Comparison of ENCODE assay signal across 12 cellular contexts in genomic region chr19:6071103-6071485, GRCh38. TPM values are rescaled to one million over a fixed set of nuclear protein-coding genes. Genes with fewer than 3 reads are reported as not detected.
DNase-seq lines count a peak whose midpoint lies in the region; ATAC-seq, FAIRE-seq and TF ChIP-seq lines count a peak whose summit lies in the region.
"Had no signal": no experiment of that assay in that cellular context is flagged by ENCODE, and none has a peak within 500 bp of the region (broad histone marks: within the 10 kb centered on the region; RNA-seq: fewer than 3 reads in every experiment).

No MANE protein-coding gene starts in this region.

- TF ChIP-seq CTCF in right lobe of liver (IDR thresholded peaks at IDR 0.05), result no peak
- TF ChIP-seq CTCF in HepG2 (CRISPR knock-in tag; IDR thresholded peaks at IDR 0.05), result no peak
- no peak for TF ChIP-seq CTCF in nephron (IDR thresholded peaks at IDR 0.05; ENCODE audit: unreplicated experiment in 3 of 3)
- no peak for TF ChIP-seq CTCF in WERI-Rb-1 (IDR thresholded peaks at IDR 0.05; ENCODE audit: low read depth, low read length)

- H3K27ac ChIP-seq in right lobe of liver, result no peak overlapping the region
- H3K27ac ChIP-seq in HepG2 (ENCODE audit: extremely low read length, insufficient read depth, low read length), result no peak overlapping the region
- no peak overlapping the region for H3K27ac ChIP-seq in WERI-Rb-1

- H3K27me3 ChIP-seq in right lobe of liver, result no peaks in the 10 kb centered on the region
- no peaks in the 10 kb centered on the region for H3K27me3 ChIP-seq in HepG2 (ENCODE audit: control insufficient read depth in 1 of 2, insufficient read depth in 2 of 2, low read length in 2 of 2)
- H3K27me3 ChIP-seq in WERI-Rb-1 (ENCODE audit: insufficient read depth, low read depth, severe bottlenecking), result no peaks in the 10 kb centered on the region

- intact Hi-C loops in right lobe of liver (cut with DNase I), result no loop called here
- intact Hi-C loops in HepG2 (cut with micrococcal nuclease; ENCODE audit: unreplicated experiment), result no loop called here

- CTCF ChIA-PET in HepG2 (lab: Yijun Ruan, JAX; ENCODE audit: low intra/inter-chr PET ratio, low total read pairs), result no interaction called here

- no peak overlapping the region for H3K4me2 ChIP-seq in HepG2 (ENCODE audit: low read depth, low read length)

- H3K4me3 ChIP-seq in right lobe of liver, result no peak overlapping the region
- no peak overlapping the region for H3K4me3 ChIP-seq in HepG2 (replicated peaks in 1 of 3; ENCODE audit: insufficient read depth in 1 of 3, low read depth in 2 of 3, low read length in 3 of 3)
- no peak overlapping the region for H3K4me3 ChIP-seq in WERI-Rb-1 (ENCODE audit: low read depth, low read length)

- DNase-seq in right lobe of liver (peak in 2 of 3 donors; percentile 15 to 16), HepG2 (ENCODE audit: low spot score) (no peak), dedifferentiated amniotic fluid mesenchymal stem cell (ENCODE audit: extremely low spot score) (peak; percentile 84), WERI-Rb-1 (no peak), NCI-H345 treated with DMSO at 0.1 percent for 48 hours (lab: John Stamatoyannopoulos, UW; ENCODE audit: unreplicated experiment) (no peak), T-helper 9 cell (no peak)
- no peak for DNase-seq in stimulated activated naive CD4-positive, alpha-beta T cell treated with Interleukin-2 at 50 U/mL for 16 hours (lab: John Stamatoyannopoulos, UW)
- DNase-seq: activated CD4-positive, alpha-beta T cell treated with anti-CD3 and anti-CD28 coated beads, Interleukin-2, amount 10 ng/mL, durations not matched to agents 7 days and 5 days; naive thymus-derived CD4-positive, alpha-beta T cell; NCI-H1105 treated with DMSO at 0.1 percent for 48 hours had no signal

- in situ Hi-C loops in HepG2 (cut with HindIII; ENCODE audit: extremely low pct_ligation_motif_present, low pct_unique_long_range_greater_than_20kb), result no loop called here

- no peaks in the 10 kb centered on the region for H3K79me2 ChIP-seq in HepG2 (ENCODE audit: insufficient read depth, low read length)

- no peak for TF ChIP-seq RAD21 in HepG2 (CRISPR knock-in tag; IDR thresholded peaks at IDR 0.05)

- TF ChIP-seq EP300 in HepG2 (IDR thresholded peaks at IDR 0.05; ENCODE audit: low read depth in 2 of 2, low read length in 2 of 2) (no peak), HepG2 (CRISPR knock-in tag; IDR thresholded peaks at IDR 0.05; ENCODE audit: borderline replicate concordance) (no peak)

- H3K9me3 Mint-ChIP-seq in nephron, result peaks cover 7% of the 10 kb centered on the region
- H3K9me3 Mint-ChIP-seq: activated naive CD4-positive, alpha-beta T cell treated with anti-CD3 and anti-CD28 coated beads, Interleukin-2, amount 50 U/mL, for 24 hours had no signal

- peaks cover 0 to 17% (median 6%) of the 10 kb centered on the region in 4 donors for H3K4me1 ChIP-seq in right lobe of liver
- H3K4me1 ChIP-seq in HepG2 (ENCODE audit: insufficient read depth, low read length), result peaks cover 31% of the 10 kb centered on the region

- WGBS in right lobe of liver (ENCODE audit: insufficient coverage, low coverage, low lambda C conversion rate, missing lambda C conversion rate), result 76% methylated on average over 7 of the region's 7 CpGs
- WGBS in HepG2 (ENCODE audit: low lambda C conversion rate), result 71% methylated on average over 7 of the region's 7 CpGs

- FAIRE-seq in HepG2 (lab: Jason Lieb, UNC), result no peak

- H3K36me3 ChIP-seq in right lobe of liver (no peaks in the 10 kb centered on the region), HepG2 (replicated peaks in 1 of 2; ENCODE audit: control insufficient read depth in 1 of 2, insufficient read depth in 2 of 2, low read length in 2 of 2) (no peaks in the 10 kb centered on the region), WERI-Rb-1 (no peaks in the 10 kb centered on the region)

- TF ChIP-seq POLR2A in right lobe of liver (IDR thresholded peaks at IDR 0.05) (no peak), HepG2 (IDR thresholded peaks at IDR 0.05; ENCODE audit: insufficient read depth in 1 of 2, low read depth in 2 of 2, low read length in 2 of 2) (no peak)

- peaks cover 28% of the 10 kb centered on the region for H3K4me1 Mint-ChIP-seq in nephron

- ATAC-seq in right lobe of liver (no peak), HepG2 (no peak)
- ATAC-seq: naive thymus-derived CD4-positive, alpha-beta T cell had no signal

- H3K4me3 Mint-ChIP-seq in nephron, result no peak overlapping the region
- H3K4me3 Mint-ChIP-seq: activated CD4-positive, alpha-beta T cell treated with anti-CD3 and anti-CD28 coated beads, Interleukin-2, amount 10 ng/mL, durations not matched to agents 7 days and 5 days; activated naive CD4-positive, alpha-beta T cell treated with anti-CD3 and anti-CD28 coated beads, Interleukin-2, amount 50 U/mL, for 24 hours; naive thymus-derived CD4-positive, alpha-beta T cell had no signal

- H3K36me3 Mint-ChIP-seq in nephron (ENCODE audit: low read depth), result peaks cover 12% of the 10 kb centered on the region
- H3K36me3 Mint-ChIP-seq: activated naive CD4-positive, alpha-beta T cell treated with anti-CD3 and anti-CD28 coated beads, Interleukin-2, amount 50 U/mL, for 24 hours had no signal

- no TSS peak for BruUV-seq in HepG2 (replicated peaks; lab: Mats Ljungman, UMichigan)

- H3K27ac Mint-ChIP-seq in nephron, result peak overlapping the region in 2 of 3 experiments; percentile 88 to 89
- H3K27ac Mint-ChIP-seq: activated CD4-positive, alpha-beta T cell treated with anti-CD3 and anti-CD28 coated beads, Interleukin-2, amount 10 ng/mL, durations not matched to agents 7 days and 5 days; activated naive CD4-positive, alpha-beta T cell treated with anti-CD3 and anti-CD28 coated beads, Interleukin-2, amount 50 U/mL, for 24 hours had no signal

- no peaks in the 10 kb centered on the region for H3K9me3 ChIP-seq in right lobe of liver
- no peaks in the 10 kb centered on the region for H3K9me3 ChIP-seq in HepG2 (ENCODE audit: low read length)
- H3K9me3 ChIP-seq in WERI-Rb-1 (ENCODE audit: severe bottlenecking), result no peaks in the 10 kb centered on the region

- H4K20me1 ChIP-seq in HepG2 (ENCODE audit: insufficient read depth, low read length), result no peaks in the 10 kb centered on the region

- POLR2A ChIA-PET in HepG2 (lab: Yijun Ruan, JAX), result no interaction called here

- H3K27me3 Mint-ChIP-seq in nephron (ENCODE audit: low read depth), result no peaks in the 10 kb centered on the region

- no peak overlapping the region for H3K9ac ChIP-seq in HepG2 (ENCODE audit: insufficient read depth, low read depth, low read length)

- H2AFZ ChIP-seq in HepG2 (ENCODE audit: low read length), result no peak overlapping the region

TF ChIP-seq in HepG2, 621 proteins besides CTCF, POLR2A, EP300 and RAD21 (continues in another document):
- TF ChIP-seq ATF1 (CRISPR knock-in tag; IDR thresholded peaks at IDR 0.05), result no peak
- no peak for TF ChIP-seq IKZF4 (CRISPR knock-in tag; IDR thresholded peaks at IDR 0.05; ENCODE audit: borderline replicate concordance, low read depth, not compliant biosample characterization)
- TF ChIP-seq HMGA1 (CRISPR knock-in tag; conservative IDR thresholded peaks at IDR 0.05), result no peak
- TF ChIP-seq, protein P1, sequence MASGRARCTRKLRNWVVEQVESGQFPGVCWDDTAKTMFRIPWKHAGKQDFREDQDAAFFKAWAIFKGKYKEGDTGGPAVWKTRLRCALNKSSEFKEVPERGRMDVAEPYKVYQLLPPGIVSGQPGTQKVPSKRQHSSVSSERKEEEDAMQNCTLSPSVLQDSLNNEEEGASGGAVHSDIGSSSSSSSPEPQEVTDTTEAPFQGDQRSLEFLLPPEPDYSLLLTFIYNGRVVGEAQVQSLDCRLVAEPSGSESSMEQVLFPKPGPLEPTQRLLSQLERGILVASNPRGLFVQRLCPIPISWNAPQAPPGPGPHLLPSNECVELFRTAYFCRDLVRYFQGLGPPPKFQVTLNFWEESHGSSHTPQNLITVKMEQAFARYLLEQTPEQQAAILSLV (CRISPR knock-in tag; IDR thresholded peaks at IDR 0.05; ENCODE audit: borderline replicate concordance), result no peak
- TF ChIP-seq ZNF710 (CRISPR knock-in tag; IDR thresholded peaks at IDR 0.05; ENCODE audit: borderline replicate concordance), result no peak

RNA-seq across cellular contexts. Expression of gene RFX2, which starts 39.2 kb away (rescaled TPM):
- total RNA-seq in right lobe of liver (1 to 10 TPM; 1.6 to 2.9 (median 1.9) TPM), HepG2 (2016; rRNA removed; fragmentation: Illumina TruSeq; extraction: Trizol) (1.3 and 2.8 TPM in 2 replicates)
- 2.6 and 7.1 TPM in 2 replicates for total RNA-seq in HepG2 (2016; cell fraction: cytosol; rRNA removed; fragmentation: Illumina TruSeq; extraction: Trizol; ENCODE audit: low read depth)
- 1.5 and 2.5 TPM in 2 replicates for total RNA-seq in HepG2 (2016; cell fraction: insoluble cytoplasmic fraction; rRNA removed; fragmentation: Illumina TruSeq; extraction: Trizol)
- total RNA-seq in HepG2 (2016; cell fraction: membrane; rRNA removed; fragmentation: Illumina TruSeq; extraction: Trizol), result 1.8 and 2.4 TPM in 2 replicates
- total RNA-seq in HepG2 (2016; cell fraction: nucleus; rRNA removed; fragmentation: Illumina TruSeq; extraction: Trizol), result 2.4 and 3.9 TPM in 2 replicates
- polyA plus RNA-seq in HepG2 (2011; rRNA removed), result 2.4 and 3.3 TPM in 2 replicates
- 1.5 and 2.4 TPM in 2 replicates for polyA plus RNA-seq in HepG2 (2011; cell fraction: cytosol; rRNA removed)
- 3.3 and 4.9 TPM in 2 replicates for polyA plus RNA-seq in HepG2 (2011; cell fraction: nucleus; rRNA removed)
- 1.1 and 2.1 TPM in 2 replicates for polyA plus RNA-seq in HepG2 (2012)
- 3.0 and 3.6 TPM in 2 replicates for polyA plus RNA-seq in HepG2 (2016; cell fraction: cytosol; fragmentation: Illumina TruSeq; extraction: Trizol; ENCODE audit: low read depth)
- polyA plus RNA-seq in HepG2 (2016; cell fraction: insoluble cytoplasmic fraction; fragmentation: Illumina TruSeq; extraction: Trizol; ENCODE audit: low read depth), result 1.2 and 1.3 TPM in 2 replicates
- 1.8 and 2.9 TPM in 2 replicates for polyA plus RNA-seq in HepG2 (2016; cell fraction: membrane; fragmentation: Illumina TruSeq; extraction: Trizol; ENCODE audit: low read depth)
- 3.0 and 6.2 TPM in 2 replicates for polyA plus RNA-seq in HepG2 (2016; cell fraction: nucleus; fragmentation: Illumina TruSeq; extraction: Trizol; ENCODE audit: insufficient read depth, low read depth)
- polyA minus RNA-seq in HepG2 (2011; rRNA and poly(A)+ RNA removed; ENCODE audit: low replicate concordance), result 5.3 and 9.1 TPM in 2 replicates
- 1.3 and 3.3 TPM in 2 replicates for polyA minus RNA-seq in HepG2 (2011; cell fraction: cytosol; rRNA and poly(A)+ RNA removed)
- 3.6 and 6.2 TPM in 2 replicates for polyA minus RNA-seq in HepG2 (2011; cell fraction: nucleus; rRNA and poly(A)+ RNA removed)

Comparison
In these comparisons a context has a peak if more than half of its experiments do, and no peak if none do; other contexts are left out.
1. DNase-seq: peak in right lobe of liver (2 of 3) and dedifferentiated amniotic fluid mesenchymal stem cell (single experiment); none in HepG2 (single experiment), WERI-Rb-1 (single experiment), stimulated activated naive CD4-positive, alpha-beta T cell treated with Interleukin-2 at 50 U/mL for 16 hours (single experiment), NCI-H345 treated with DMSO at 0.1 percent for 48 hours (single experiment) and T-helper 9 cell (single experiment).